8 cellular contexts compared by ENCODE assay signal in genomic region chr21:36156339-36156814, GRCh38. TPM values are rescaled to one million over a fixed set of nuclear protein-coding genes. Genes with fewer than 3 reads are reported as not detected.
DNase-seq lines count a peak whose midpoint lies in the region; ATAC-seq and TF ChIP-seq lines count a peak whose summit lies in the region.

No MANE protein-coding gene starts in this region.

- H3K4me1 ChIP-seq in BLaER1 treated with 17β-estradiol and CSF1 and Interleukin-3, amounts not matched to agents 10 nM and 100 nM = peaks cover 16 to 26% (median 19%) of the 10 kb centered on the region in 10 experiments
- peaks cover 4 to 40% of the 10 kb centered on the region in 2 donors for H3K4me1 ChIP-seq in left lung

- ATAC-seq in GM19397 (IDR thresholded peaks at IDR 0.05; ENCODE audit: unreplicated experiment) (peak; percentile 87), HG03558 (IDR thresholded peaks at IDR 0.05; ENCODE audit: extremely low read depth, unreplicated experiment) (peak; percentile 63), left lung (peak; percentile 93)

- H3K36me3 ChIP-seq in BLaER1 treated with 17β-estradiol and CSF1 and Interleukin-3, amounts not matched to agents 10 nM and 100 nM = no peaks in the 10 kb centered on the region
- no peaks in the 10 kb centered on the region for H3K36me3 ChIP-seq in left lung

- intact Hi-C loops in left lung (cut with DNase I) = no loop called here

- H3K9ac ChIP-seq in BLaER1 treated with 17β-estradiol and CSF1 and Interleukin-3, amounts not matched to agents 10 nM and 100 nM = peak overlapping the region; percentile 84 to 93 (median 91)

- peaks cover 0 to 20% (median 0%) of the 10 kb centered on the region in 11 experiments; a peak in 4 of 22 replicates for H4K20me1 ChIP-seq in BLaER1 treated with 17β-estradiol and CSF1 and Interleukin-3, amounts not matched to agents 10 nM and 100 nM

- H3K27ac ChIP-seq in BLaER1 treated with 17β-estradiol and CSF1 and Interleukin-3, amounts not matched to agents 10 nM and 100 nM = peak overlapping the region; percentile 54 to 87 (median 83); a peak in 21 of 22 replicates
- H3K27ac ChIP-seq in left lung = peak overlapping the region; percentile 90 to 97

- no peak for TF ChIP-seq CTCF in left lung (IDR thresholded peaks at IDR 0.05)

- DNase-seq in NCI-H69 (lab: John Stamatoyannopoulos, UW) = peak; percentile 99
- DNase-seq in activated CD4-positive, alpha-beta T cell treated with anti-CD3 and anti-CD28 coated beads, Interleukin-2, amount 50 U/mL, for 1 hour = peak; percentile 100
- peak; percentile 99 for DNase-seq in dedifferentiated amniotic fluid mesenchymal stem cell (ENCODE audit: extremely low spot score)
- DNase-seq in left lung = peak; percentile 100
- peak; percentile 100 for DNase-seq in stimulated activated CD4-positive, alpha-beta T cell treated with anti-CD3 and anti-CD28 coated beads, Interleukin-2, amount 100 ng/mL, for 24 hours

- peaks cover 0 to 3% (median 0%) of the 10 kb centered on the region in 11 experiments; a peak in 1 of 22 replicates for H3K9me3 ChIP-seq in BLaER1 treated with 17β-estradiol and CSF1 and Interleukin-3, amounts not matched to agents 10 nM and 100 nM (replicated peaks in 1 of 11)
- H3K9me3 ChIP-seq in left lung = no peaks in the 10 kb centered on the region

- peaks cover 0 to 8% (median 0%) of the 10 kb centered on the region in 11 experiments; a peak in 3 of 22 replicates for H3K27me3 ChIP-seq in BLaER1 treated with 17β-estradiol and CSF1 and Interleukin-3, amounts not matched to agents 10 nM and 100 nM
- no peaks in the 10 kb centered on the region for H3K27me3 ChIP-seq in left lung

- H3K4me2 ChIP-seq in BLaER1 treated with 17β-estradiol and CSF1 and Interleukin-3, amounts not matched to agents 10 nM and 100 nM = peak overlapping the region; percentile 94 to 99 (median 96)

- H3K4me3 ChIP-seq in BLaER1 treated with 17β-estradiol and CSF1 and Interleukin-3, amounts not matched to agents 10 nM and 100 nM = peak overlapping the region; percentile 86 to 98 (median 96)
- H3K4me3 ChIP-seq in left lung = peak overlapping the region; percentile 88 to 90

RNA-seq across cellular contexts. Expression of gene DOP1B, which starts 0.2 kb away (rescaled TPM):
- 10 to 100 TPM; 27.4 to 29.6 TPM for total RNA-seq in left lung

RNA-seq across cellular contexts. Expression of gene CBR3, which starts 21.5 kb away (rescaled TPM):
- 1 to 10 TPM; 2.5 to 4.7 TPM for total RNA-seq in left lung

Comparison
In these comparisons a context has a peak if more than half of its experiments do, and no peak if none do; other contexts are left out.
1. Peak in every context shown above with its lines: DNase-seq, ATAC-seq, H3K4me3 ChIP-seq and H3K27ac ChIP-seq.